In genomic region chr19:29676586-29676985, GRCh38 we compare ENCODE assay signal across 12 cellular contexts. TPM values are rescaled to one million over a fixed set of nuclear protein-coding genes. Genes with fewer than 3 reads are reported as not detected.
DNase-seq lines count a peak whose midpoint lies in the region; ATAC-seq and TF ChIP-seq lines count a peak whose summit lies in the region.
"Had no signal": no experiment of that assay in that cellular context is flagged by ENCODE, and none has a peak within 500 bp of the region (broad histone marks: within the 10 kb centered on the region; RNA-seq: fewer than 3 reads in every experiment).

No MANE protein-coding gene starts in this region.

- no peaks in the 10 kb centered on the region for H3K27me3 Mint-ChIP-seq in CD4-positive, CD25-positive, alpha-beta regulatory T cell
- H3K27me3 Mint-ChIP-seq in T-helper 17 cell = no peaks in the 10 kb centered on the region

- no peaks in the 10 kb centered on the region for H3K9me3 Mint-ChIP-seq in CD4-positive, CD25-positive, alpha-beta regulatory T cell
- H3K9me3 Mint-ChIP-seq: nephron had no signal

- DNase-seq in CD4-positive, CD25-positive, alpha-beta regulatory T cell = no peak
- no peak for DNase-seq in T-helper 17 cell
- peak; percentile 87 for DNase-seq in cardiac septum (ENCODE audit: low spot score)
- peak; percentile 29 for DNase-seq in pons (ENCODE audit: low spot score)
- no peak for DNase-seq in foreskin fibroblast
- no peak for DNase-seq in AG08396 (ENCODE audit: low spot score)
- no peak for DNase-seq in SKM-1 (lab: John Stamatoyannopoulos, UW; ENCODE audit: unreplicated experiment)
- DNase-seq in GDM1 (lab: John Stamatoyannopoulos, UW) = no peak
- DNase-seq: activated CD4-positive, alpha-beta T cell treated with anti-CD3 and anti-CD28 coated beads for 4 hours; NCI-H510A; SJCRH30 had no signal

- peak overlapping the region; percentile 65 for H3K27ac ChIP-seq in CD4-positive, CD25-positive, alpha-beta regulatory T cell (ENCODE audit: insufficient read depth, low read length, poor library complexity, severe bottlenecking)
- H3K27ac ChIP-seq: SJCRH30 had no signal

- ATAC-seq in CD4-positive, CD25-positive, alpha-beta regulatory T cell (ENCODE audit: low read depth in 2 of 2) = no peak
- no peak for ATAC-seq in T-helper 17 cell

- peak overlapping the region in 2 of 4 donors; percentile 38 to 63 for H3K4me3 Mint-ChIP-seq in CD4-positive, CD25-positive, alpha-beta regulatory T cell
- peak overlapping the region; percentile 69 for H3K4me3 Mint-ChIP-seq in T-helper 17 cell
- H3K4me3 Mint-ChIP-seq: nephron had no signal

- H3K27me3 ChIP-seq in CD4-positive, CD25-positive, alpha-beta regulatory T cell (ENCODE audit: control insufficient read depth, insufficient read depth, low read length) = no peaks in the 10 kb centered on the region
- H3K27me3 ChIP-seq: SJCRH30 had no signal

- H3K27ac Mint-ChIP-seq in CD4-positive, CD25-positive, alpha-beta regulatory T cell = peak overlapping the region; percentile 80 to 96 (median 82)
- peak overlapping the region; percentile 95 for H3K27ac Mint-ChIP-seq in T-helper 17 cell
- H3K27ac Mint-ChIP-seq: nephron had no signal

- H3K36me3 ChIP-seq in CD4-positive, CD25-positive, alpha-beta regulatory T cell (ENCODE audit: control insufficient read depth, insufficient read depth, low read length) = peaks cover 34% of the 10 kb centered on the region
- H3K36me3 ChIP-seq: SJCRH30 had no signal

- peaks cover 100% of the 10 kb centered on the region for H3K4me1 ChIP-seq in CD4-positive, CD25-positive, alpha-beta regulatory T cell (ENCODE audit: control insufficient read depth, insufficient read depth, low read length, poor library complexity, severe bottlenecking)
- H3K4me1 ChIP-seq: SJCRH30 had no signal

- H3K9me3 ChIP-seq in CD4-positive, CD25-positive, alpha-beta regulatory T cell (ENCODE audit: control insufficient read depth in 2 of 2, low read length in 2 of 2) = no peaks in the 10 kb centered on the region
- H3K9me3 ChIP-seq in T-helper 17 cell (ENCODE audit: control insufficient read depth, low read length, poor library complexity, severe bottlenecking) = no peaks in the 10 kb centered on the region
- H3K9me3 ChIP-seq: SJCRH30 had no signal

- no peak for TF ChIP-seq CTCF in foreskin fibroblast (IDR thresholded peaks at IDR 0.05; ENCODE audit: low read depth, low read length)

- intact Hi-C loops in cardiac septum (cut with DNase I) = no loop called here

- H3K4me1 Mint-ChIP-seq in CD4-positive, CD25-positive, alpha-beta regulatory T cell = peaks cover 0 to 86% (median 43%) of the 10 kb centered on the region in 4 donors
- H3K4me1 Mint-ChIP-seq in T-helper 17 cell = peaks cover 66% of the 10 kb centered on the region
- H3K4me1 Mint-ChIP-seq: nephron had no signal

- peaks cover 14% of the 10 kb centered on the region for H3K36me3 Mint-ChIP-seq in CD4-positive, CD25-positive, alpha-beta regulatory T cell
- no peaks in the 10 kb centered on the region for H3K36me3 Mint-ChIP-seq in T-helper 17 cell (ENCODE audit: low read depth)

- no peak overlapping the region for H3K4me3 ChIP-seq in CD4-positive, CD25-positive, alpha-beta regulatory T cell (ENCODE audit: low read depth, low read length)
- no peak overlapping the region for H3K4me3 ChIP-seq in foreskin fibroblast (ENCODE audit: low read depth in 1 of 2, low read length in 2 of 2)
- H3K4me3 ChIP-seq: SJCRH30 had no signal

RNA-seq across cellular contexts. Expression of gene PLEKHF1, which starts 11.3 kb away (rescaled TPM):
- total RNA-seq in CD4-positive, CD25-positive, alpha-beta regulatory T cell = 21.0 TPM
- 10 to 100 TPM; 23.5 to 49.3 (median 35.2) TPM for polyA plus RNA-seq in CD4-positive, CD25-positive, alpha-beta regulatory T cell
- total RNA-seq in T-helper 17 cell (10 to 100 TPM; 13.5 to 20.7 TPM), cardiac septum (9.5 TPM)

RNA-seq across cellular contexts. Expression of gene C19orf12, which starts 38.5 kb away (rescaled TPM):
- total RNA-seq in CD4-positive, CD25-positive, alpha-beta regulatory T cell = 22.8 TPM
- 10 to 100 TPM; 28.3 to 33.7 (median 31.0) TPM for polyA plus RNA-seq in CD4-positive, CD25-positive, alpha-beta regulatory T cell
- 10 to 100 TPM; 16.6 to 18.6 TPM for total RNA-seq in T-helper 17 cell
- total RNA-seq in cardiac septum = 38.0 TPM

Comparison
In these comparisons a context has a peak if more than half of its experiments do, and no peak if none do; other contexts are left out.
1. DNase-seq: peak in cardiac septum (single experiment) and pons (single experiment); none in CD4-positive, CD25-positive, alpha-beta regulatory T cell (0 of 3), T-helper 17 cell (0 of 3), foreskin fibroblast (0 of 2), AG08396 (single experiment), SKM-1 (single experiment) and GDM1 (single experiment).